8 cellular contexts compared by ENCODE assay signal in the genomic region with DNA sequence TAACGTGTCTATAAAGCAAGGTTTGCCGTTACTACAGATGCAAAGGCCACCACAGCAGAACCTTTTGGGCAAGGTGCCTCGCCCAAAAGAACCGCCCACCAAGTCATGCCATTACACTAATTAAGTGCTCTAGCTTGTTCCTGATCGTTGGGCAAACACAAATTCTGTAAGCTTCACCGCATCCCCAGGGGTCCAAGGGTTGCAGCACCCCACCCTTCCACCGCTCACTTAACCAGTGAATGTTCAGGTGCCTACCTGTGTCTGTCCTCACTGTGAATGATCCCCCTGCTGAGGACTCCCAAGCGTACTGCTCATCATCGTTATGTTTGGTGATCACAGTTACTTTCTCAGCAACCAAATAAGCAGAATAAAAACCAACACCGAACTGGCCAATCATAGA. TPM values are rescaled to one million over a fixed set of nuclear protein-coding genes. Genes with fewer than 3 reads are reported as not detected.
DNase-seq lines count a peak whose midpoint lies in the region; ATAC-seq and TF ChIP-seq lines count a peak whose summit lies in the region.

No MANE protein-coding gene starts in this region.

- no peak for TF ChIP-seq EP300 in gastroesophageal sphincter (IDR thresholded peaks at IDR 0.05)

- H3K4me3 Mint-ChIP-seq in T-helper 17 cell, result peak overlapping the region; percentile 94

- intact Hi-C loops in left colon (cut with DNase I, micrococcal nuclease), result no loop called here

- no peaks in the 10 kb centered on the region for H3K27me3 Mint-ChIP-seq in T-helper 17 cell

- no peaks in the 10 kb centered on the region for H3K27me3 ChIP-seq in gastroesophageal sphincter

- H3K4me3 ChIP-seq in gastroesophageal sphincter (peak overlapping the region; percentile 59 to 96), skin epidermis (peak overlapping the region; percentile 55 to 97 (median 87))

- no peak for TF ChIP-seq CTCF in gastroesophageal sphincter (IDR thresholded peaks at IDR 0.05)

- peak; percentile 21 for DNase-seq in DMS79 treated with DMSO at 0.1 percent for 48 hours (lab: John Stamatoyannopoulos, UW)
- DNase-seq in DMS79 (lab: John Stamatoyannopoulos, UW), result no peak
- no peak for DNase-seq in T-helper 17 cell
- no peak for DNase-seq in NK-92 treated with Interleukin-12 subunit alpha and Interleukin-12 subunit beta, amount 100 ng/mL, for 24 hours (lab: John Stamatoyannopoulos, UW)
- DNase-seq in left colon, result no peak

- no peaks in the 10 kb centered on the region for H3K9me3 ChIP-seq in T-helper 17 cell (ENCODE audit: control insufficient read depth, low read length, poor library complexity, severe bottlenecking)
- no peaks in the 10 kb centered on the region for H3K9me3 ChIP-seq in gastroesophageal sphincter

- H3K36me3 Mint-ChIP-seq in T-helper 17 cell (ENCODE audit: low read depth), result peaks cover 15% of the 10 kb centered on the region

- H3K27ac ChIP-seq in gastroesophageal sphincter (peak overlapping the region in 3 of 4 donors; percentile 100), skin epidermis (peak overlapping the region in 10 of 21 experiments; percentile 5 to 100 (median 99))

- ATAC-seq in T-helper 17 cell (no peak), gastroesophageal sphincter (no peak), GM21825 (IDR thresholded peaks at IDR 0.05; ENCODE audit: unreplicated experiment) (no peak), left colon (no peak)

- H3K27ac Mint-ChIP-seq in T-helper 17 cell, result peak overlapping the region; percentile 93

- H3K36me3 ChIP-seq in gastroesophageal sphincter, result peaks cover 9 to 55% of the 10 kb centered on the region in 2 donors

- peaks cover 0 to 66% (median 16%) of the 10 kb centered on the region in 3 donors for H3K4me1 ChIP-seq in gastroesophageal sphincter

- H3K4me1 Mint-ChIP-seq in T-helper 17 cell, result peaks cover 62% of the 10 kb centered on the region

- 29 to 80% methylated on average over 1 to 10 of the region's 10 CpGs for WGBS in gastroesophageal sphincter (ENCODE audit: low coverage in 1 of 2), 2 donors

- no peak for TF ChIP-seq POLR2A in gastroesophageal sphincter (IDR thresholded peaks at IDR 0.05)

RNA-seq across cellular contexts. Expression of a gene that starts 1.3 kb away (rescaled TPM):
- total RNA-seq in T-helper 17 cell (100 to 1,000 TPM; 514 to 570 TPM), gastroesophageal sphincter (100 to 1,000 TPM; 421 to 585 (median 537) TPM), left colon (100 to 1,000 TPM; 182 to 274 TPM)

RNA-seq across cellular contexts. Expression of a gene that starts 54.2 kb away (rescaled TPM):
- total RNA-seq in T-helper 17 cell (10 to 100 TPM; 45.1 to 50.7 TPM), gastroesophageal sphincter (10 to 100 TPM; 24.6 to 33.0 (median 28.9) TPM), left colon (10 to 100 TPM; 34.1 to 35.5 TPM)
